In genomic region chr7:128928159-128928558, GRCh38 we compare ENCODE assay signal across 24 cellular contexts. TPM values are rescaled to one million over a fixed set of nuclear protein-coding genes. Genes with fewer than 3 reads are reported as not detected.
A peak's percentile ranks its signal among the peaks of the same experiment; 100 is the strongest.
DNase-seq lines count a peak whose midpoint lies in the region; ATAC-seq and TF ChIP-seq lines count a peak whose summit lies in the region.
"Had no signal": no experiment of that assay in that cellular context is flagged by ENCODE, and none has a peak within 500 bp of the region (broad histone marks: within the 10 kb centered on the region; RNA-seq: fewer than 3 reads in every experiment).

No MANE protein-coding gene starts in this region.

- H3K27ac Mint-ChIP-seq in dendritic cell treated with granulocyte-macrophage colony-stimulating factor and Interleukin-4, amounts not matched to agents 40 ng/mL and 50 ng/mL, for 4 days: peak overlapping the region; percentile 24
- H3K27ac Mint-ChIP-seq in Calu3 (ENCODE audit: unreplicated experiment): no peak overlapping the region
- H3K27ac Mint-ChIP-seq: CD8-positive, alpha-beta T cell; H9 had no signal

- TF ChIP-seq CTCF in Loucy (conservative IDR thresholded peaks at IDR 0.05; ENCODE audit: low read length) (peak; percentile 30), Calu3 (IDR thresholded peaks at IDR 0.05; ENCODE audit: unreplicated experiment) (no peak), gastrocnemius medialis (IDR thresholded peaks at IDR 0.05 in 4 of 5, conservative IDR thresholded peaks at IDR 0.05 in 1 of 5) (no peak)

- H3K4me1 Mint-ChIP-seq in dendritic cell treated with granulocyte-macrophage colony-stimulating factor and Interleukin-4, amounts not matched to agents 40 ng/mL and 50 ng/mL, for 4 days (ENCODE audit: low read depth): peaks cover 38% of the 10 kb centered on the region
- no peaks in the 10 kb centered on the region for H3K4me1 Mint-ChIP-seq in Calu3 (ENCODE audit: low read depth, unreplicated experiment)

- no peaks in the 10 kb centered on the region for H4K20me1 ChIP-seq in Loucy (ENCODE audit: insufficient read depth, low read length, poor library complexity, severe bottlenecking)

- H3K4me1 ChIP-seq in Loucy (ENCODE audit: insufficient read depth, low read length, poor library complexity, severe bottlenecking) (peaks cover 13% of the 10 kb centered on the region), gastrocnemius medialis (no peaks in the 10 kb centered on the region)

- CTCF ChIA-PET in Calu3 (lab: Charles Lee): no interaction called here

- intact Hi-C loops in Right ventricle myocardium inferior (cut with DNase I): no loop called here
- intact Hi-C loops in cardiac septum (cut with DNase I): no loop called here
- intact Hi-C loops in dendritic cell treated with granulocyte-macrophage colony-stimulating factor and Interleukin-4, amounts not matched to agents 40 ng/mL and 50 ng/mL, for 4 days (cut with micrococcal nuclease): no loop called here
- intact Hi-C loops in posterior vena cava (cut with DNase I): no loop called here
- intact Hi-C loops in Calu3 (cut with micrococcal nuclease; ENCODE audit: unreplicated experiment): no loop called here
- intact Hi-C loops in gastrocnemius medialis (cut with DNase I; ENCODE audit: low total_unique reads): no loop called here

- H3K9me3 ChIP-seq in Loucy (ENCODE audit: insufficient read depth, low read depth, low read length) (no peaks in the 10 kb centered on the region), gastrocnemius medialis (no peaks in the 10 kb centered on the region)

- H3K27me3 ChIP-seq in Loucy (ENCODE audit: insufficient read depth, low read length, poor library complexity, severe bottlenecking): no peaks in the 10 kb centered on the region
- H3K27me3 ChIP-seq in gastrocnemius medialis: peaks cover 0 to 7% (median 2%) of the 10 kb centered on the region in 3 donors

- no peak for ATAC-seq in Right ventricle myocardium inferior
- ATAC-seq in gastrocnemius medialis: no peak
- ATAC-seq: CD8-positive, alpha-beta T cell had no signal

- no peaks in the 10 kb centered on the region for H3K27me3 Mint-ChIP-seq in dendritic cell treated with granulocyte-macrophage colony-stimulating factor and Interleukin-4, amounts not matched to agents 40 ng/mL and 50 ng/mL, for 4 days
- H3K27me3 Mint-ChIP-seq in Calu3 (ENCODE audit: unreplicated experiment): no peaks in the 10 kb centered on the region

- H3K27ac ChIP-seq in gastrocnemius medialis: no peak overlapping the region
- H3K27ac ChIP-seq: HL-60, KMS-11 had no signal

- in situ Hi-C loops in gastrocnemius medialis (cut with MboI; ENCODE audit: low sequenced_read_pairs in 4 of 4): loop anchor here in 1 of 4 donors (10.0 kb wide), 1 partner anchor 177 kb away; no protein-coding TSS in a partner anchor

- no peak overlapping the region for H3K4me2 ChIP-seq in Loucy (ENCODE audit: low read depth, low read length, poor library complexity, severe bottlenecking)
- H3K4me2 ChIP-seq: KMS-11 had no signal

- no peak for TF ChIP-seq POLR2A in gastrocnemius medialis (IDR thresholded peaks at IDR 0.05)

- no peak overlapping the region for H3K9ac ChIP-seq in Loucy (ENCODE audit: low read depth, low read length, poor library complexity, severe bottlenecking)
- H3K9ac ChIP-seq: KMS-11 had no signal

- H3K4me3 Mint-ChIP-seq in dendritic cell treated with granulocyte-macrophage colony-stimulating factor and Interleukin-4, amounts not matched to agents 40 ng/mL and 50 ng/mL, for 4 days: no peak overlapping the region
- no peak overlapping the region for H3K4me3 Mint-ChIP-seq in Calu3 (ENCODE audit: low read depth, unreplicated experiment)
- H3K4me3 Mint-ChIP-seq: CD8-positive, alpha-beta T cell; H9 had no signal

- H3K9me2 ChIP-seq in Loucy (replicated peaks; ENCODE audit: low read depth, low read length): no peaks in the 10 kb centered on the region

- H3K79me2 ChIP-seq in Loucy (ENCODE audit: insufficient read depth, low read length): peaks cover 13% of the 10 kb centered on the region

- H3K4me3 ChIP-seq in Loucy (ENCODE audit: low read length, poor library complexity, severe bottlenecking) (no peak overlapping the region), gastrocnemius medialis (no peak overlapping the region)

- H3K9me3 Mint-ChIP-seq in dendritic cell treated with granulocyte-macrophage colony-stimulating factor and Interleukin-4, amounts not matched to agents 40 ng/mL and 50 ng/mL, for 4 days: no peaks in the 10 kb centered on the region
- no peaks in the 10 kb centered on the region for H3K9me3 Mint-ChIP-seq in Calu3 (ENCODE audit: low read depth, unreplicated experiment)
- H3K9me3 Mint-ChIP-seq: CD8-positive, alpha-beta T cell had no signal

- H2AFZ ChIP-seq in Loucy (ENCODE audit: low read length): no peak overlapping the region

- H3F3A ChIP-seq in Loucy (ENCODE audit: low read depth): no peaks in the 10 kb centered on the region

- BruUV-seq in Calu3 (replicated peaks; lab: Mats Ljungman, UMichigan): no TSS peak

- no peaks in the 10 kb centered on the region for H3K36me3 Mint-ChIP-seq in dendritic cell treated with granulocyte-macrophage colony-stimulating factor and Interleukin-4, amounts not matched to agents 40 ng/mL and 50 ng/mL, for 4 days (ENCODE audit: low read depth)
- no peaks in the 10 kb centered on the region for H3K36me3 Mint-ChIP-seq in Calu3 (ENCODE audit: insufficient read depth, unreplicated experiment)
- H3K36me3 Mint-ChIP-seq: CD8-positive, alpha-beta T cell had no signal

- H3K36me3 ChIP-seq in Loucy (ENCODE audit: insufficient read depth, low read length) (no peaks in the 10 kb centered on the region), gastrocnemius medialis (no peaks in the 10 kb centered on the region)

- DNase-seq in Right ventricle myocardium inferior (ENCODE audit: missing footprints) (peak; percentile 20), cardiac septum (ENCODE audit: low spot score) (no peak), posterior vena cava (ENCODE audit: low spot score) (peak; percentile 57), Calu3 (no peak), gastrocnemius medialis (no peak), superior temporal gyrus (ENCODE audit: extremely low spot score) (no peak)
- DNase-seq: AML-193; C1 segment of cervical spinal cord; CD8-positive, alpha-beta T cell; DMS153; EL; GF-D8; H9; NCI-H1105 treated with DMSO at 0.1 percent for 48 hours; NCI-H2029 treated with DMSO at 0.1 percent for 48 hours; NCI-H2171; NCI-H345; NCI-H524; NCI-H774; SHP77 had no signal

RNA-seq across cellular contexts. Expression of gene IRF5, which starts 9.6 kb away (rescaled TPM):
- total RNA-seq in Right ventricle myocardium inferior (3.3 TPM), cardiac septum (1.6 TPM), posterior vena cava (10 to 100 TPM in 1 of 2 donors, 1 to 10 TPM in 1; 5.8 to 10.3 TPM), Calu3 (2022) (11.4 and 13.4 TPM in 2 replicates), gastrocnemius medialis (1 to 10 TPM in 3 of 4 donors, under 1 TPM in 1; 0.27 to 3.8 (median 2.8) TPM)

RNA-seq across cellular contexts. Expression of gene KCP, which starts 17.6 kb away (rescaled TPM):
- total RNA-seq in Right ventricle myocardium inferior: 0.11 TPM
- 0.35 TPM for total RNA-seq in cardiac septum
- 1 to 10 TPM in 1 of 2 donors, under 1 TPM in 1; 0.95 to 1.3 TPM for total RNA-seq in posterior vena cava
- 6.8 and 10.6 TPM in 2 replicates for total RNA-seq in Calu3 (2022)
- under 1 TPM in 1 of 4 donors, not detected in 3; 0.10 TPM for total RNA-seq in gastrocnemius medialis

Comparison
In these comparisons a context has a peak if more than half of its experiments do, and no peak if none do; other contexts are left out.
1. DNase-seq: peak in Right ventricle myocardium inferior (single experiment) and posterior vena cava (single experiment); none in cardiac septum (single experiment), Calu3 (single experiment), gastrocnemius medialis (0 of 2) and superior temporal gyrus (single experiment).